ENCODE assay signal across 15 cellular contexts in genomic region chr3:126649556-126650092, GRCh38. TPM values are rescaled to one million over a fixed set of nuclear protein-coding genes. Genes with fewer than 3 reads are reported as not detected.
DNase-seq lines count a peak whose midpoint lies in the region; ATAC-seq, FAIRE-seq and TF ChIP-seq lines count a peak whose summit lies in the region.
"Had no signal": no experiment of that assay in that cellular context is flagged by ENCODE, and none has a peak within 500 bp of the region (broad histone marks: within the 10 kb centered on the region; RNA-seq: fewer than 3 reads in every experiment).

No MANE protein-coding gene starts in this region.

- no peak overlapping the region for H3K27ac Mint-ChIP-seq in astrocyte (ENCODE audit: unreplicated experiment)
- H3K27ac Mint-ChIP-seq in natural killer cell: no peak overlapping the region
- H3K27ac Mint-ChIP-seq: CD4-positive, CD25-positive, alpha-beta regulatory T cell had no signal

- no peak overlapping the region for H3K9ac ChIP-seq in astrocyte (ENCODE audit: low read length)
- no peak overlapping the region for H3K9ac ChIP-seq in keratinocyte (ENCODE audit: control insufficient read depth, extremely low read depth, insufficient read depth, low read length)
- H3K9ac ChIP-seq: BLaER1 treated with 17β-estradiol and CSF1 and Interleukin-3, amounts not matched to agents 10 nM and 100 nM; KMS-11 had no signal

- CTCF ChIA-PET in HEK293 (lab: Yijun Ruan, JAX): no interaction called here

- intact Hi-C loops in natural killer cell (cut with micrococcal nuclease): no loop called here

- H3K4me1 ChIP-seq in HEK293 (ENCODE audit: control insufficient read depth, insufficient read depth, low read length) (0 out of 2 replicates have a peak, but pooled peaks cover 2% of the 10 kb centered on the region), astrocyte (ENCODE audit: insufficient read depth, low read length) (peaks cover 3% of the 10 kb centered on the region), keratinocyte (ENCODE audit: control insufficient read depth, extremely low read depth, insufficient read depth, low read length) (peaks cover 16% of the 10 kb centered on the region)

- H3K27me3 Mint-ChIP-seq in astrocyte (ENCODE audit: low read depth, unreplicated experiment) (no peaks in the 10 kb centered on the region), natural killer cell (ENCODE audit: low read depth in 2 of 2) (peaks cover 26 to 32% of the 10 kb centered on the region in 2 donors)

- H3K27me3 ChIP-seq in astrocyte (ENCODE audit: insufficient read depth, low read length) (no peaks in the 10 kb centered on the region), keratinocyte (ENCODE audit: control insufficient read depth, extremely low read depth, insufficient read depth, low read length) (no peaks in the 10 kb centered on the region)

- H3K4me3 Mint-ChIP-seq in astrocyte (ENCODE audit: unreplicated experiment) (no peak overlapping the region), natural killer cell (no peak overlapping the region)
- H3K4me3 Mint-ChIP-seq: CD4-positive, CD25-positive, alpha-beta regulatory T cell had no signal

- POLR2A ChIA-PET in HEK293 (lab: Yijun Ruan, JAX): no interaction called here

- no peaks in the 10 kb centered on the region for H4K20me1 ChIP-seq in astrocyte (ENCODE audit: insufficient read depth, low read length)
- no peaks in the 10 kb centered on the region for H4K20me1 ChIP-seq in keratinocyte (ENCODE audit: control insufficient read depth, extremely low read depth, insufficient read depth, low read length)
- H4K20me1 ChIP-seq: BLaER1 treated with 17β-estradiol and CSF1 and Interleukin-3, amounts not matched to agents 10 nM and 100 nM had no signal

- peaks cover 8% of the 10 kb centered on the region for H3K36me3 Mint-ChIP-seq in astrocyte (ENCODE audit: low read depth, unreplicated experiment)
- H3K36me3 Mint-ChIP-seq in natural killer cell: no peaks in the 10 kb centered on the region
- H3K36me3 Mint-ChIP-seq: CD4-positive, CD25-positive, alpha-beta regulatory T cell had no signal

- peak; percentile 41 for FAIRE-seq in astrocyte (lab: Jason Lieb, UNC)
- FAIRE-seq in keratinocyte (lab: Jason Lieb, UNC): no peak
- FAIRE-seq: GM18507, H1 had no signal

- no peaks in the 10 kb centered on the region for H3K9me1 ChIP-seq in keratinocyte (ENCODE audit: control insufficient read depth, extremely low read depth, insufficient read depth, low read length)

- no peak overlapping the region for H3K27ac ChIP-seq in HEK293 (ENCODE audit: extremely low read depth, low read depth, low read length)
- H3K27ac ChIP-seq in astrocyte (ENCODE audit: low read depth, low read length): no peak overlapping the region
- H3K27ac ChIP-seq in keratinocyte (ENCODE audit: control insufficient read depth, insufficient read depth, low read length): no peak overlapping the region
- H3K27ac ChIP-seq: BLaER1 treated with 17β-estradiol and CSF1 and Interleukin-3, amounts not matched to agents 10 nM and 100 nM; KMS-11 had no signal

- H3K9me3 Mint-ChIP-seq in astrocyte (ENCODE audit: unreplicated experiment): no peaks in the 10 kb centered on the region
- H3K9me3 Mint-ChIP-seq in natural killer cell: no peaks in the 10 kb centered on the region

- ATAC-seq in GM21786 (IDR thresholded peaks at IDR 0.05; ENCODE audit: unreplicated experiment): no peak
- ATAC-seq in GM21528 (IDR thresholded peaks at IDR 0.05; ENCODE audit: low FRiP score, unreplicated experiment): no peak
- ATAC-seq in natural killer cell: no peak
- ATAC-seq: HCT116 had no signal

- H2AFZ ChIP-seq in astrocyte (ENCODE audit: low read depth, low read length): no peak overlapping the region
- no peak overlapping the region for H2AFZ ChIP-seq in keratinocyte (ENCODE audit: control insufficient read depth, low read length)

- H3K4me2 ChIP-seq in astrocyte (ENCODE audit: low read length): no peak overlapping the region
- peak overlapping the region; percentile 19 for H3K4me2 ChIP-seq in keratinocyte (ENCODE audit: control insufficient read depth, extremely low read depth, insufficient read depth, low read depth, low read length)
- H3K4me2 ChIP-seq: BLaER1 treated with 17β-estradiol and CSF1 and Interleukin-3, amounts not matched to agents 10 nM and 100 nM; KMS-11 had no signal

- no peaks in the 10 kb centered on the region for H3K79me2 ChIP-seq in astrocyte (ENCODE audit: insufficient read depth, low read length)
- peaks cover 2% of the 10 kb centered on the region for H3K79me2 ChIP-seq in keratinocyte (ENCODE audit: control insufficient read depth, insufficient read depth, low read length)

- DNase-seq in ELR (ENCODE audit: low read depth) (peak; percentile 39), astrocyte (ENCODE audit: low read depth) (no peak), keratinocyte (ENCODE audit: low read depth, low spot score) (no peak), natural killer cell (no peak)
- DNase-seq: ACHN; CD4-positive, CD25-positive, alpha-beta regulatory T cell; DMS53 had no signal

- no peaks in the 10 kb centered on the region for H3K9me3 ChIP-seq in HEK293 (ENCODE audit: control insufficient read depth, insufficient read depth, low read depth, low read length)
- no peaks in the 10 kb centered on the region for H3K9me3 ChIP-seq in astrocyte (ENCODE audit: insufficient read depth, low read depth, low read length)
- no peaks in the 10 kb centered on the region for H3K9me3 ChIP-seq in keratinocyte (ENCODE audit: control insufficient read depth, low read depth, low read length)
- H3K9me3 ChIP-seq: BLaER1 treated with 17β-estradiol and CSF1 and Interleukin-3, amounts not matched to agents 10 nM and 100 nM had no signal

- H3K4me1 Mint-ChIP-seq in astrocyte (ENCODE audit: low read depth, unreplicated experiment) (peaks cover 5% of the 10 kb centered on the region), natural killer cell (no peaks in the 10 kb centered on the region)

- H3K4me3 ChIP-seq in HEK293 (ENCODE audit: low read depth, low read length) (no peak overlapping the region), astrocyte (ENCODE audit: insufficient read depth, low read depth, low read length) (no peak overlapping the region), keratinocyte (ENCODE audit: control insufficient read depth in 2 of 3, extremely low read depth in 1 of 3, insufficient read depth in 2 of 3, low read depth in 1 of 3, low read length in 3 of 3) (no peak overlapping the region)
- H3K4me3 ChIP-seq: BLaER1 treated with 17β-estradiol and CSF1 and Interleukin-3, amounts not matched to agents 10 nM and 100 nM had no signal

- dilution Hi-C loops in keratinocyte (cut with MboI; ENCODE audit: extremely low pct_ligation_motif_present, low sequenced_read_pairs): no loop called here

- H3K36me3 ChIP-seq in HEK293 (ENCODE audit: control insufficient read depth in 2 of 2, insufficient read depth in 1 of 2, low read length in 2 of 2): peaks cover 0 to 9% of the 10 kb centered on the region in 2 experiments; a peak in 1 of 3 replicates
- no peaks in the 10 kb centered on the region for H3K36me3 ChIP-seq in astrocyte (ENCODE audit: insufficient read depth, low read length)
- H3K36me3 ChIP-seq in keratinocyte (ENCODE audit: control insufficient read depth in 2 of 2, extremely low read depth in 1 of 2, insufficient read depth in 2 of 2, low read length in 2 of 2): peaks cover 0 to 3% of the 10 kb centered on the region in 2 experiments
- H3K36me3 ChIP-seq: BLaER1 treated with 17β-estradiol and CSF1 and Interleukin-3, amounts not matched to agents 10 nM and 100 nM had no signal

- TF ChIP-seq CTCF in HEK293 (tag by site-specific recombination; IDR thresholded peaks at IDR 0.05) (no peak), astrocyte (IDR thresholded peaks at IDR 0.05; ENCODE audit: insufficient read depth, low read depth, low read length) (no peak), keratinocyte (optimal IDR thresholded peaks at IDR 0.05 in 1 of 3, IDR thresholded peaks at IDR 0.05 in 1 of 3, conservative IDR thresholded peaks at IDR 0.05 in 1 of 3; ENCODE audit: extremely low read depth in 1 of 3, insufficient read depth in 2 of 3, low read length in 3 of 3) (no peak), natural killer cell (IDR thresholded peaks at IDR 0.05) (no peak)

TF ChIP-seq in HEK293, 187 proteins besides CTCF, POLR2A, EP300 and RAD21:
- TF ChIP-seq ZNF670 (tag by site-specific recombination; IDR thresholded peaks at IDR 0.05; ENCODE audit: low read depth): no peak
- no peak for TF ChIP-seq ZSCAN16 (tag by site-specific recombination; IDR thresholded peaks at IDR 0.05)
- peak; percentile 65 for TF ChIP-seq WT1 (tag by site-specific recombination; IDR thresholded peaks at IDR 0.05)
- no peak for TF ChIP-seq GLIS1 (tag by site-specific recombination; IDR thresholded peaks at IDR 0.05)
- no peak for TF ChIP-seq GLI4 (tag by site-specific recombination; IDR thresholded peaks at IDR 0.05)
TF ChIP-seq in HEK293: peak in this region for 1.

RNA-seq across cellular contexts. Expression of gene TXNRD3, which starts 5.3 kb away (rescaled TPM):
- 7.6 and 11.1 TPM in 2 replicates for total RNA-seq in astrocyte
- polyA plus RNA-seq in keratinocyte: 6.3 to 11.0 TPM (median 9.7 TPM) in 3 replicates
- 10.2 TPM for polyA plus RNA-seq in keratinocyte (2011; ENCODE audit: low read depth)
- polyA plus RNA-seq in keratinocyte (2011; cell fraction: cytosol; rRNA removed): 10.2 and 11.7 TPM in 2 replicates
- 13.5 and 17.2 TPM in 2 replicates for polyA plus RNA-seq in keratinocyte (2011; cell fraction: nucleus; rRNA removed)
- 13.9 and 14.3 TPM in 2 replicates for polyA plus RNA-seq in keratinocyte (2012; ENCODE audit: low replicate concordance)
- polyA minus RNA-seq in keratinocyte: 9.9 to 11.5 TPM (median 11.0 TPM) in 3 replicates
- polyA minus RNA-seq in keratinocyte (2011; cell fraction: cytosol; rRNA and poly(A)+ RNA removed): 3.8 TPM
- 6.8 and 13.4 TPM in 2 replicates for polyA minus RNA-seq in keratinocyte (2011; cell fraction: nucleus; rRNA and poly(A)+ RNA removed)
- 1 to 10 TPM in 1 of 3 donors, under 1 TPM in 2; 0.77 to 1.1 (median 0.80) TPM for total RNA-seq in natural killer cell

RNA-seq across cellular contexts. Expression of gene CHCHD6, which starts 54.4 kb away (rescaled TPM):
- total RNA-seq in astrocyte (21.1 TPM in 2 replicates), natural killer cell (1 to 10 TPM; 5.3 to 9.9 (median 8.3) TPM)
- polyA plus RNA-seq in keratinocyte: 20.6 to 23.7 TPM (median 21.7 TPM) in 3 replicates
- polyA plus RNA-seq in keratinocyte (2011; ENCODE audit: low read depth): 6.1 TPM
- 13.5 and 25.9 TPM in 2 replicates for polyA plus RNA-seq in keratinocyte (2011; cell fraction: cytosol; rRNA removed)
- 10.4 and 14.8 TPM in 2 replicates for polyA plus RNA-seq in keratinocyte (2011; cell fraction: nucleus; rRNA removed)
- 14.3 and 25.8 TPM in 2 replicates for polyA plus RNA-seq in keratinocyte (2012; ENCODE audit: low replicate concordance)
- polyA minus RNA-seq in keratinocyte: 5.5 to 9.0 TPM (median 6.1 TPM) in 3 replicates
- 14.6 TPM for polyA minus RNA-seq in keratinocyte (2011; cell fraction: cytosol; rRNA and poly(A)+ RNA removed)
- 9.2 and 9.3 TPM in 2 replicates for polyA minus RNA-seq in keratinocyte (2011; cell fraction: nucleus; rRNA and poly(A)+ RNA removed)
